Comparison of ENCODE assay signal across 29 cellular contexts in genomic region chr12:97082029-97082428, GRCh38.
"Had no signal": no experiment of that assay in that cellular context is flagged by ENCODE, and none has a peak within 500 bp of the region (broad histone marks: within the 10 kb centered on the region; RNA-seq: fewer than 3 reads in every experiment).

No MANE protein-coding gene starts in this region.

- H3K27me3 ChIP-seq: ovary, suprapubic skin, testis, tibial nerve, upper lobe of left lung, vagina had no signal

- H3K4me3 ChIP-seq: ovary, psoas muscle, skin epidermis, smooth muscle cell, spleen, suprapubic skin, testis, tibial nerve, upper lobe of left lung, vagina had no signal

- FAIRE-seq: urothelium cell line had no signal

- H3K36me3 ChIP-seq: ovary, spleen, suprapubic skin, tibial nerve, upper lobe of left lung, vagina had no signal

- H3K4me2 ChIP-seq: smooth muscle cell had no signal

- ATAC-seq: naive thymus-derived CD4-positive, alpha-beta T cell; natural killer cell; psoas muscle; right cardiac atrium; sciatic nerve; stimulated activated memory B cell treated with anti-CD40 and anti-IgM and Interleukin-4, amounts not matched to agents 10 μg/mL and 1 μg/mL and 100 μg/mL, for 72 hours; stimulated activated naive CD8-positive, alpha-beta T cell treated with anti-CD3 and anti-CD28 coated beads, Interleukin-15, amount 100 ng/mL, for 72 hours; stimulated activated naive CD8-positive, alpha-beta T cell treated with anti-CD3 and anti-CD28 coated beads, Interleukin-15, Interleukin-2, amounts not matched to agents 100 U/mL and 50 U/mL, for 24 hours had no signal

- H2AFZ ChIP-seq: parathyroid adenoma had no signal

- H3K9me3 ChIP-seq: ovary, psoas muscle, suprapubic skin, testis, tibial nerve, upper lobe of left lung, vagina had no signal

- H3K4me1 ChIP-seq: parathyroid adenoma, psoas muscle, spleen, suprapubic skin, testis, tibial nerve, upper lobe of left lung, vagina had no signal

- H3K79me2 ChIP-seq: parathyroid adenoma had no signal

- H3K27ac ChIP-seq: ovary, parathyroid adenoma, psoas muscle, skin epidermis, spleen, suprapubic skin, testis, tibial nerve, upper lobe of left lung, vagina had no signal

- DNase-seq: naive thymus-derived CD4-positive, alpha-beta T cell; natural killer cell; occipital lobe; ovary; posterior cingulate gyrus; psoas muscle; right cardiac atrium; spleen; stimulated activated CD4-positive, alpha-beta T cell treated with anti-CD3 and anti-CD28 coated beads, Interleukin-12 subunit alpha, Interleukin-12 subunit beta, amount 100 ng/mL, for 4 hours; stimulated activated CD4-positive, alpha-beta T cell treated with anti-CD3 and anti-CD28 coated beads, Interleukin-1b, Interleukin-23, amount 100 ng/mL, for 48 hours; stimulated activated CD4-positive, alpha-beta T cell treated with anti-CD3 and anti-CD28 coated beads, Interleukin-4, amount 100 ng/mL, for 1 hour; stimulated activated CD4-positive, alpha-beta T cell treated with anti-CD3 and anti-CD28 coated beads, Interleukin-4, amount 100 ng/mL, for 4 hours; stimulated activated CD8-positive, alpha-beta memory T cell treated with anti-CD3 and anti-CD28 coated beads, Interleukin-4, amount 100 ng/mL, for 48 hours; stimulated activated naive CD4-positive, alpha-beta T cell; stimulated activated naive CD8-positive, alpha-beta T cell treated with anti-CD3 and anti-CD28 coated beads, Interleukin-15, amount 100 ng/mL, for 72 hours; stimulated activated naive CD8-positive, alpha-beta T cell treated with anti-CD3 and anti-CD28 coated beads, Interleukin-15, Interleukin-2, amounts not matched to agents 100 U/mL and 50 U/mL, for 24 hours; substantia nigra; testis; trophoblast cell; upper lobe of left lung had no signal

- H3K9ac ChIP-seq: parathyroid adenoma had no signal
